15 cellular contexts compared by ENCODE assay signal in the genomic region with DNA sequence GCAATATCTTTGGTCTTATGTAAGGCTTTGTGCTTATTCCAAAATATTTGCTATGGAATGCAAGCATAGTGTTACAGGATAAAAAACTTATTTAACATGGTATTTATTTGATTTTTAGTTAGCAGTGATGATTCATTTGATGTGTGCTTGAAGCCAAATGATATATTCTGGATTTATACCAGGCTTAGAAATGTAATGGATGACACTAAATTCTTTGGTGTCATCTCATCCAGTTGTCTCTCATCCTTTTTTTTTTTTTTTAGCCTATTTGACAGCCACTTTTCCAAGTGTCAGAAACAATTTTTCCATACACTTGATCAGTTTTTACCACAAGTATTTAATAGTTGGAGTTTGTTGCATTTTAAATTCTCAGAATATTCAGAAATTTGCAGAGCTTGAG.
DNase-seq lines count a peak whose midpoint lies in the region; ATAC-seq, FAIRE-seq and TF ChIP-seq lines count a peak whose summit lies in the region.
"Had no signal": no experiment of that assay in that cellular context is flagged by ENCODE, and none has a peak within 500 bp of the region (broad histone marks: within the 10 kb centered on the region; RNA-seq: fewer than 3 reads in every experiment).

No MANE protein-coding gene starts in this region.

- H3K9me3 ChIP-seq in PC-3 (ENCODE audit: low read length) (no peaks in the 10 kb centered on the region), neural cell (ENCODE audit: low read length) (no peaks in the 10 kb centered on the region), tibial nerve (no peaks in the 10 kb centered on the region)
- H3K9me3 ChIP-seq: HAP-1 had no signal

- H2AFZ ChIP-seq in PC-3 (ENCODE audit: low read length) = no peak overlapping the region
- H2AFZ ChIP-seq in neural cell (ENCODE audit: low read depth, low read length) = no peak overlapping the region

- H3K4me3 ChIP-seq in BJ (ENCODE audit: low read depth, low read length) (no peak overlapping the region), PC-3 (ENCODE audit: low read length) (no peak overlapping the region), neural cell (ENCODE audit: low read length) (peak overlapping the region; percentile 22), tibial nerve (no peak overlapping the region)
- H3K4me3 ChIP-seq: HAP-1 had no signal

- H3F3A ChIP-seq in PC-3 (ENCODE audit: low read length, unreplicated experiment) (peaks cover 5% of the 10 kb centered on the region), neural cell (ENCODE audit: insufficient read depth, low read length, poor library complexity, severe bottlenecking) (no peaks in the 10 kb centered on the region)

- H3K79me2 ChIP-seq in PC-3 (ENCODE audit: low read length) (no peaks in the 10 kb centered on the region), neural cell (replicated peaks; ENCODE audit: insufficient read depth, low read length) (no peaks in the 10 kb centered on the region)

- TF ChIP-seq RAD21 in neural cell (conservative IDR thresholded peaks at IDR 0.05) = no peak

- H3K4me1 ChIP-seq in PC-3 (ENCODE audit: insufficient read depth, low read length) = peaks cover 22% of the 10 kb centered on the region
- no peaks in the 10 kb centered on the region for H3K4me1 ChIP-seq in tibial nerve
- H3K4me1 ChIP-seq: HAP-1 had no signal

- POLR2A ChIA-PET in BJ (lab: Charles Lee) = no interaction called here
- POLR2A ChIA-PET in PC-3 (lab: Charles Lee; ENCODE audit: unreplicated experiment) = no interaction called here

- ATAC-seq in PC-3 = peak; percentile 69

- H3K27me3 ChIP-seq in BJ (ENCODE audit: control insufficient read depth, insufficient read depth, low read length) (no peaks in the 10 kb centered on the region), PC-3 (ENCODE audit: low read length) (no peaks in the 10 kb centered on the region), neural cell (ENCODE audit: insufficient read depth, low read depth, low read length) (no peaks in the 10 kb centered on the region), tibial nerve (no peaks in the 10 kb centered on the region)

- no peak for TF ChIP-seq CTCF in BJ (IDR thresholded peaks at IDR 0.05; ENCODE audit: insufficient read depth, low read depth, low read length)
- no peak for TF ChIP-seq CTCF in PC-3 (conservative IDR thresholded peaks at IDR 0.05; ENCODE audit: low read depth, low read length)
- TF ChIP-seq CTCF in neural cell (IDR thresholded peaks at IDR 0.05; ENCODE audit: poor library complexity, severe bottlenecking) = no peak
- no peak for TF ChIP-seq CTCF in tibial nerve (IDR thresholded peaks at IDR 0.05)

- peak; percentile 57 for FAIRE-seq in endometrium (lab: Jason Lieb, UNC)

- no peak for TF ChIP-seq POLR2A in tibial nerve (IDR thresholded peaks at IDR 0.05)

- CTCF ChIA-PET in BJ (lab: Yijun Ruan, JAX) (no interaction called here), PC-3 (lab: Charles Lee) (no interaction called here)

- H3K4me2 ChIP-seq in PC-3 (ENCODE audit: low read length) = no peak overlapping the region
- peak overlapping the region; percentile 9 for H3K4me2 ChIP-seq in neural cell (ENCODE audit: low read length)

- H3K27ac ChIP-seq in PC-3 (ENCODE audit: low read length) (no peak overlapping the region), neural cell (ENCODE audit: low read length) (peak overlapping the region; percentile 52), tibial nerve (no peak overlapping the region)

- TF ChIP-seq EP300 in neural cell (conservative IDR thresholded peaks at IDR 0.05; ENCODE audit: poor library complexity, severe bottlenecking) (peak; percentile 35), tibial nerve (IDR thresholded peaks at IDR 0.05) (no peak)

- H3K36me3 ChIP-seq in BJ (ENCODE audit: control insufficient read depth, insufficient read depth, low read length) (no peaks in the 10 kb centered on the region), PC-3 (ENCODE audit: low read depth, low read length) (no peaks in the 10 kb centered on the region), neural cell (ENCODE audit: insufficient read depth, low read length) (no peaks in the 10 kb centered on the region), tibial nerve (no peaks in the 10 kb centered on the region)
- H3K36me3 ChIP-seq: HAP-1 had no signal

- BruUV-seq in PC-3 (replicated peaks; lab: Mats Ljungman, UMichigan) = no TSS peak

- H3K9ac ChIP-seq in PC-3 (ENCODE audit: low read length) (no peak overlapping the region), neural cell (ENCODE audit: low read length) (no peak overlapping the region)

- no peaks in the 10 kb centered on the region for H3K9me2 ChIP-seq in PC-3 (replicated peaks; ENCODE audit: low read length)
- no peaks in the 10 kb centered on the region for H3K9me2 ChIP-seq in neural cell (ENCODE audit: insufficient read depth, low read length)

- DNase-seq in BJ (ENCODE audit: low read depth) = peak; percentile 47
- DNase-seq in PC-3 = peak; percentile 24
- no peak for DNase-seq in tibial nerve (ENCODE audit: low spot score in 2 of 2)
- no peak for DNase-seq in SKM-1 treated with dmso at 0.1 percent for 144 hours (lab: John Stamatoyannopoulos, UW; ENCODE audit: unreplicated experiment)
- no peak for DNase-seq in hypothalamus (lab: John Stamatoyannopoulos, UW)
- DNase-seq in NCI-H2029 treated with DMSO at 0.1 percent for 48 hours (lab: John Stamatoyannopoulos, UW) = no peak
- DNase-seq: CD4-positive, alpha-beta T cell; KBM-7; NCI-H1092; NCI-H146; NCI-H526 treated with DMSO at 0.1 percent for 48 hours; SHP77 had no signal

- intact Hi-C loops in PC-3 (cut with micrococcal nuclease) = loop anchor here (2.0 kb wide), 1 partner anchor 27 kb away; no protein-coding TSS in a partner anchor

- H4K20me1 ChIP-seq in PC-3 (ENCODE audit: low read length) (no peaks in the 10 kb centered on the region), neural cell (ENCODE audit: insufficient read depth) (no peaks in the 10 kb centered on the region)

TF ChIP-seq in neural cell, 6 proteins besides CTCF, POLR2A, EP300 and RAD21:
- TF ChIP-seq POLR2AphosphoS5 (IDR thresholded peaks at IDR 0.05) (no peak), MXI1 (conservative IDR thresholded peaks at IDR 0.05; ENCODE audit: poor library complexity, severe bottlenecking) (no peak), TAF1 (IDR thresholded peaks at IDR 0.05; ENCODE audit: low read depth) (no peak), SMC3 (conservative IDR thresholded peaks at IDR 0.05; ENCODE audit: poor library complexity) (no peak), EZH2 (IDR thresholded peaks at IDR 0.05; ENCODE audit: borderline replicate concordance, insufficient read depth, low read length, poor library complexity, severe bottlenecking) (no peak)
- TF ChIP-seq, protein P1, sequence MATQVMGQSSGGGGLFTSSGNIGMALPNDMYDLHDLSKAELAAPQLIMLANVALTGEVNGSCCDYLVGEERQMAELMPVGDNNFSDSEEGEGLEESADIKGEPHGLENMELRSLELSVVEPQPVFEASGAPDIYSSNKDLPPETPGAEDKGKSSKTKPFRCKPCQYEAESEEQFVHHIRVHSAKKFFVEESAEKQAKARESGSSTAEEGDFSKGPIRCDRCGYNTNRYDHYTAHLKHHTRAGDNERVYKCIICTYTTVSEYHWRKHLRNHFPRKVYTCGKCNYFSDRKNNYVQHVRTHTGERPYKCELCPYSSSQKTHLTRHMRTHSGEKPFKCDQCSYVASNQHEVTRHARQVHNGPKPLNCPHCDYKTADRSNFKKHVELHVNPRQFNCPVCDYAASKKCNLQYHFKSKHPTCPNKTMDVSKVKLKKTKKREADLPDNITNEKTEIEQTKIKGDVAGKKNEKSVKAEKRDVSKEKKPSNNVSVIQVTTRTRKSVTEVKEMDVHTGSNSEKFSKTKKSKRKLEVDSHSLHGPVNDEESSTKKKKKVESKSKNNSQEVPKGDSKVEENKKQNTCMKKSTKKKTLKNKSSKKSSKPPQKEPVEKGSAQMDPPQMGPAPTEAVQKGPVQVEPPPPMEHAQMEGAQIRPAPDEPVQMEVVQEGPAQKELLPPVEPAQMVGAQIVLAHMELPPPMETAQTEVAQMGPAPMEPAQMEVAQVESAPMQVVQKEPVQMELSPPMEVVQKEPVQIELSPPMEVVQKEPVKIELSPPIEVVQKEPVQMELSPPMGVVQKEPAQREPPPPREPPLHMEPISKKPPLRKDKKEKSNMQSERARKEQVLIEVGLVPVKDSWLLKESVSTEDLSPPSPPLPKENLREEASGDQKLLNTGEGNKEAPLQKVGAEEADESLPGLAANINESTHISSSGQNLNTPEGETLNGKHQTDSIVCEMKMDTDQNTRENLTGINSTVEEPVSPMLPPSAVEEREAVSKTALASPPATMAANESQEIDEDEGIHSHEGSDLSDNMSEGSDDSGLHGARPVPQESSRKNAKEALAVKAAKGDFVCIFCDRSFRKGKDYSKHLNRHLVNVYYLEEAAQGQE (IDR thresholded peaks at IDR 0.05; ENCODE audit: borderline replicate concordance) = no peak

Comparison
In these comparisons a context has a peak if more than half of its experiments do, and no peak if none do; other contexts are left out.
1. DNase-seq: peak in BJ (single experiment) and PC-3 (single experiment); none in tibial nerve (0 of 2), SKM-1 treated with dmso at 0.1 percent for 144 hours (single experiment), hypothalamus (0 of 51) and NCI-H2029 treated with DMSO at 0.1 percent for 48 hours (single experiment).